8 cellular contexts compared by ENCODE assay signal in the genomic region with DNA sequence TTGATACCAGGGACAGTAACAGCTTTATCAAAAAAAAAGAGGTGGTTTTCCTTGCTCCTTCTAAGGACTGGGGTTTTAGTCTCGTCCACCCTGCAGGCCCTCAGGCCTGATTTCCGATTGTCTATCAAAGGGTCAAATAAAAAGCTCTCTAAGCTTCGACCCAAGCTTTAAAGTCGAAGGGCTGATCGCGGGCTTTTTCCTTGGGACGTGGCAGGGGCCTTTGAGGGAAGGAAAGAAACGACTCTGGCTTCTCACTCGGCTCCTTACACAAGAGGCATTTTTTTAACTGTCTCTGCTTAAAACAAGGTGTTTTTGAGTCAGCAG. TPM values are rescaled to one million over a fixed set of nuclear protein-coding genes. Genes with fewer than 3 reads are reported as not detected.
DNase-seq lines count a peak whose midpoint lies in the region; ATAC-seq and TF ChIP-seq lines count a peak whose summit lies in the region.

No MANE protein-coding gene starts in this region.

- DNase-seq in activated CD4-positive, alpha-beta T cell treated with anti-CD3 and anti-CD28 coated beads for 36 hours = no peak
- DNase-seq in activated CD4-positive, alpha-beta T cell treated with anti-CD3 and anti-CD28 coated beads for 1 hour = no peak
- DNase-seq in activated T-helper 1 cell treated with anti-CD3 and anti-CD28 coated beads, Interleukin-12 subunit alpha, Interleukin-12 subunit beta, Interleukin-2, Interleukin-4 antibody, amounts not matched to agents 30 ng/mL and 10 ng/mL and 1 ng/mL, durations not matched to agents 14 hours and 24 hours and 36 hours (ENCODE audit: low spot score) = no peak
- no peak for DNase-seq in kidney epithelial cell (ENCODE audit: low read depth)
- no peak for DNase-seq in testis
- DNase-seq in effector CD4-positive, alpha-beta T cell = no peak
- DNase-seq in iPS-NIHi7 (ENCODE audit: extremely low spot score) = no peak
- no peak for DNase-seq in NCI-H82 (lab: John Stamatoyannopoulos, UW)

- H3K4me3 ChIP-seq in kidney epithelial cell (ENCODE audit: low read depth, low read length) (peak overlapping the region; percentile 91), testis (peak overlapping the region; percentile 93 to 97)

- H3K27ac ChIP-seq in testis = peak overlapping the region; percentile 98 to 100

- CTCF ChIA-PET in activated CD4-positive, alpha-beta T cell treated with anti-CD3 and anti-CD28 coated beads for 36 hours (lab: Charles Lee) = interaction anchor here (0.6 to 1.6 kb wide), 4 partner anchors 62 to 450 kb away, joined by 3 to 4 read pairs (median 4); a partner anchor contains a TSS

- H3K36me3 Mint-ChIP-seq in activated CD4-positive, alpha-beta T cell treated with anti-CD3 and anti-CD28 coated beads for 36 hours (ENCODE audit: low read depth) = no peaks in the 10 kb centered on the region
- no peaks in the 10 kb centered on the region for H3K36me3 Mint-ChIP-seq in activated T-helper 1 cell treated with anti-CD3 and anti-CD28 coated beads, Interleukin-12 subunit alpha, Interleukin-12 subunit beta, Interleukin-2, Interleukin-4 antibody, amounts not matched to agents 30 ng/mL and 10 ng/mL and 1 ng/mL, durations not matched to agents 14 hours and 24 hours and 36 hours (ENCODE audit: low read depth)

- no peaks in the 10 kb centered on the region for H3K36me3 ChIP-seq in kidney epithelial cell (ENCODE audit: control insufficient read depth, insufficient read depth, low read length)
- H3K36me3 ChIP-seq in testis (ENCODE audit: low read depth, missing control alignments) = no peaks in the 10 kb centered on the region

- H3K4me3 Mint-ChIP-seq in activated CD4-positive, alpha-beta T cell treated with anti-CD3 and anti-CD28 coated beads for 36 hours = peak overlapping the region; percentile 87
- peak overlapping the region; percentile 92 for H3K4me3 Mint-ChIP-seq in activated T-helper 1 cell treated with anti-CD3 and anti-CD28 coated beads, Interleukin-12 subunit alpha, Interleukin-12 subunit beta, Interleukin-2, Interleukin-4 antibody, amounts not matched to agents 30 ng/mL and 10 ng/mL and 1 ng/mL, durations not matched to agents 14 hours and 24 hours and 36 hours

- ATAC-seq in activated CD4-positive, alpha-beta T cell treated with anti-CD3 and anti-CD28 coated beads for 36 hours = no peak

- H3K9me3 ChIP-seq in testis = no peaks in the 10 kb centered on the region

- WGBS in testis, 2 donors = 1 to 2% methylated on average over 9 of the region's 9 CpGs

- H3K4me1 Mint-ChIP-seq in activated CD4-positive, alpha-beta T cell treated with anti-CD3 and anti-CD28 coated beads for 36 hours = peaks cover 35% of the 10 kb centered on the region
- peaks cover 24% of the 10 kb centered on the region for H3K4me1 Mint-ChIP-seq in activated T-helper 1 cell treated with anti-CD3 and anti-CD28 coated beads, Interleukin-12 subunit alpha, Interleukin-12 subunit beta, Interleukin-2, Interleukin-4 antibody, amounts not matched to agents 30 ng/mL and 10 ng/mL and 1 ng/mL, durations not matched to agents 14 hours and 24 hours and 36 hours (ENCODE audit: low read depth)

- TF ChIP-seq CTCF in kidney epithelial cell (IDR thresholded peaks at IDR 0.05; ENCODE audit: insufficient read depth, low read length, poor library complexity, severe bottlenecking) = no peak
- TF ChIP-seq CTCF in testis (IDR thresholded peaks at IDR 0.05) = peak in 1 of 3 experiments; percentile 16

- peak overlapping the region; percentile 92 for H3K27ac Mint-ChIP-seq in activated CD4-positive, alpha-beta T cell treated with anti-CD3 and anti-CD28 coated beads for 36 hours
- H3K27ac Mint-ChIP-seq in activated T-helper 1 cell treated with anti-CD3 and anti-CD28 coated beads, Interleukin-12 subunit alpha, Interleukin-12 subunit beta, Interleukin-2, Interleukin-4 antibody, amounts not matched to agents 30 ng/mL and 10 ng/mL and 1 ng/mL, durations not matched to agents 14 hours and 24 hours and 36 hours = peak overlapping the region; percentile 92

- H3K27me3 ChIP-seq in kidney epithelial cell (ENCODE audit: control insufficient read depth, insufficient read depth, low read length) (no peaks in the 10 kb centered on the region), testis (no peaks in the 10 kb centered on the region)

- POLR2A ChIA-PET in activated CD4-positive, alpha-beta T cell treated with anti-CD3 and anti-CD28 coated beads for 36 hours (lab: Charles Lee) = interaction anchor here (0.6 to 2.6 kb wide), 3 partner anchors 63 to 205 kb away, joined by 3 to 19 read pairs (median 11); a partner anchor contains a TSS

- no peak for TF ChIP-seq POLR2A in testis (IDR thresholded peaks at IDR 0.05)

- H3K4me1 ChIP-seq in testis = peaks cover 9% of the 10 kb centered on the region

- H3K27me3 Mint-ChIP-seq in activated CD4-positive, alpha-beta T cell treated with anti-CD3 and anti-CD28 coated beads for 36 hours = no peaks in the 10 kb centered on the region
- H3K27me3 Mint-ChIP-seq in activated T-helper 1 cell treated with anti-CD3 and anti-CD28 coated beads, Interleukin-12 subunit alpha, Interleukin-12 subunit beta, Interleukin-2, Interleukin-4 antibody, amounts not matched to agents 30 ng/mL and 10 ng/mL and 1 ng/mL, durations not matched to agents 14 hours and 24 hours and 36 hours (ENCODE audit: insufficient read depth) = peaks cover 2% of the 10 kb centered on the region

- H3K9me3 Mint-ChIP-seq in activated CD4-positive, alpha-beta T cell treated with anti-CD3 and anti-CD28 coated beads for 36 hours (ENCODE audit: low read depth) = no peaks in the 10 kb centered on the region
- H3K9me3 Mint-ChIP-seq in activated T-helper 1 cell treated with anti-CD3 and anti-CD28 coated beads, Interleukin-12 subunit alpha, Interleukin-12 subunit beta, Interleukin-2, Interleukin-4 antibody, amounts not matched to agents 30 ng/mL and 10 ng/mL and 1 ng/mL, durations not matched to agents 14 hours and 24 hours and 36 hours = no peaks in the 10 kb centered on the region

- intact Hi-C loops in activated CD4-positive, alpha-beta T cell treated with anti-CD3 and anti-CD28 coated beads for 36 hours (cut with DNase I, micrococcal nuclease) = loop anchor here in 1 of 2 experiments (1.0 to 5.0 kb wide), 6 partner anchors 166 to 843 kb away; a partner anchor contains a TSS
- intact Hi-C loops in activated T-helper 1 cell treated with anti-CD3 and anti-CD28 coated beads, Interleukin-12 subunit alpha, Interleukin-12 subunit beta, Interleukin-2, Interleukin-4 antibody, amounts not matched to agents 30 ng/mL and 10 ng/mL and 1 ng/mL, durations not matched to agents 14 hours and 24 hours and 36 hours (cut with micrococcal nuclease) = loop anchor here (1.0 to 5.0 kb wide), 8 partner anchors 132 to 838 kb away; a partner anchor contains a TSS
- intact Hi-C loops in testis (cut with DNase I; ENCODE audit: low total_unique reads) = no loop called here

RNA-seq across cellular contexts. Expression of a gene that starts 0.4 kb away (rescaled TPM):
- 10 to 100 TPM in 1 of 2 experiments, 1 to 10 TPM in 1; 9.6 to 15.8 TPM for total RNA-seq in activated CD4-positive, alpha-beta T cell treated with anti-CD3 and anti-CD28 coated beads for 36 hours
- total RNA-seq in activated T-helper 1 cell treated with anti-CD3 and anti-CD28 coated beads, Interleukin-12 subunit alpha, Interleukin-12 subunit beta, Interleukin-2, Interleukin-4 antibody, amounts not matched to agents 30 ng/mL and 10 ng/mL and 1 ng/mL, durations not matched to agents 14 hours and 24 hours and 36 hours = 8.2 and 8.7 TPM in 2 replicates
- total RNA-seq in kidney epithelial cell (104 and 116 TPM in 2 replicates), testis (10 to 100 TPM; 44.6 to 56.5 TPM)
- polyA plus RNA-seq in testis (ENCODE audit: insufficient read depth, low read depth, low replicate concordance) = 17.1 TPM
